17 cellular contexts compared by ENCODE assay signal in genomic region chr13:40186636-40187323, GRCh38.
DNase-seq lines count a peak whose midpoint lies in the region; ATAC-seq, FAIRE-seq and TF ChIP-seq lines count a peak whose summit lies in the region.
"Had no signal": no experiment of that assay in that cellular context is flagged by ENCODE, and none has a peak within 500 bp of the region (broad histone marks: within the 10 kb centered on the region; RNA-seq: fewer than 3 reads in every experiment).

No MANE protein-coding gene starts in this region.

- H3K4me1 ChIP-seq in Peyer's patch (peaks cover 0 to 14% (median 5%) of the 10 kb centered on the region in 4 donors), right atrium auricular region (peaks cover 0 to 23% of the 10 kb centered on the region in 2 donors)

- FAIRE-seq in bronchial epithelial cell (lab: Jason Lieb, UNC) = no peak
- FAIRE-seq: G401.6, GM12878, RCC 7860 had no signal

- H3K36me3 ChIP-seq in Peyer's patch (no peaks in the 10 kb centered on the region), bronchial epithelial cell (ENCODE audit: control insufficient read depth, insufficient read depth, low read length) (no peaks in the 10 kb centered on the region), right atrium auricular region (no peaks in the 10 kb centered on the region)
- H3K36me3 ChIP-seq: ascending aorta had no signal

- peak overlapping the region; percentile 40 for H3K4me3 Mint-ChIP-seq in activated T-cell treated with anti-CD3 and anti-CD28 coated beads, Interleukin-2, amount 50 U/mL, for 24 hours
- H3K4me3 Mint-ChIP-seq in stimulated activated effector memory CD8-positive, alpha-beta T cell treated with anti-CD3 and anti-CD28 coated beads, Interleukin-12 subunit alpha, Interleukin-12 subunit beta, amount 100 ng/mL, for 72 hours = peak overlapping the region; percentile 57
- H3K4me3 Mint-ChIP-seq: mesothelial cell of epicardium had no signal

- H3K9me3 Mint-ChIP-seq in activated T-cell treated with anti-CD3 and anti-CD28 coated beads, Interleukin-2, amount 50 U/mL, for 24 hours = peaks cover 5% of the 10 kb centered on the region
- no peaks in the 10 kb centered on the region for H3K9me3 Mint-ChIP-seq in stimulated activated effector memory CD8-positive, alpha-beta T cell treated with anti-CD3 and anti-CD28 coated beads, Interleukin-12 subunit alpha, Interleukin-12 subunit beta, amount 100 ng/mL, for 72 hours
- H3K9me3 Mint-ChIP-seq: mesothelial cell of epicardium had no signal

- TF ChIP-seq POLR2A in Peyer's patch (IDR thresholded peaks at IDR 0.05) = no peak

- peak; percentile 66 for DNase-seq in activated T-cell treated with anti-CD3 and anti-CD28 coated beads, Interleukin-2, amount 50 U/mL, for 24 hours
- DNase-seq in activated T-cell treated with anti-CD3 and anti-CD28 coated beads for 4 hours (no peak), Peyer's patch (no peak), bronchial epithelial cell (ENCODE audit: low read depth) (peak; percentile 83), right atrium auricular region (ENCODE audit: low spot score) (no peak)
- no peak for DNase-seq in stimulated activated effector memory CD8-positive, alpha-beta T cell treated with anti-CD3 and anti-CD28 coated beads, Interleukin-12 subunit alpha, Interleukin-12 subunit beta, amount 100 ng/mL, for 72 hours (ENCODE audit: low spot score in 2 of 2)
- DNase-seq: Calu3, NCI-H1417, nucleus accumbens had no signal

- H3K9me3 ChIP-seq in Peyer's patch (no peaks in the 10 kb centered on the region), right atrium auricular region (no peaks in the 10 kb centered on the region)
- H3K9me3 ChIP-seq: ascending aorta had no signal

- H3K4me1 Mint-ChIP-seq in activated T-cell treated with anti-CD3 and anti-CD28 coated beads, Interleukin-2, amount 50 U/mL, for 24 hours (ENCODE audit: low read depth) = peaks cover 88% of the 10 kb centered on the region
- H3K4me1 Mint-ChIP-seq in stimulated activated effector memory CD8-positive, alpha-beta T cell treated with anti-CD3 and anti-CD28 coated beads, Interleukin-12 subunit alpha, Interleukin-12 subunit beta, amount 100 ng/mL, for 72 hours = peaks cover 51% of the 10 kb centered on the region

- no peaks in the 10 kb centered on the region for H3K27me3 Mint-ChIP-seq in activated T-cell treated with anti-CD3 and anti-CD28 coated beads, Interleukin-2, amount 50 U/mL, for 24 hours

- H3K27ac Mint-ChIP-seq in activated T-cell treated with anti-CD3 and anti-CD28 coated beads, Interleukin-2, amount 50 U/mL, for 24 hours = peak overlapping the region; percentile 88
- peak overlapping the region; percentile 89 for H3K27ac Mint-ChIP-seq in stimulated activated effector memory CD8-positive, alpha-beta T cell treated with anti-CD3 and anti-CD28 coated beads, Interleukin-12 subunit alpha, Interleukin-12 subunit beta, amount 100 ng/mL, for 72 hours
- H3K27ac Mint-ChIP-seq: mesothelial cell of epicardium had no signal

- no peaks in the 10 kb centered on the region for H3K27me3 ChIP-seq in Peyer's patch
- no peaks in the 10 kb centered on the region for H3K27me3 ChIP-seq in bronchial epithelial cell (ENCODE audit: control insufficient read depth, insufficient read depth, low read length)
- no peaks in the 10 kb centered on the region for H3K27me3 ChIP-seq in right atrium auricular region
- H3K27me3 ChIP-seq: ascending aorta had no signal

- ATAC-seq in stimulated activated effector memory CD8-positive, alpha-beta T cell treated with anti-CD3 and anti-CD28 coated beads, Interleukin-12 subunit alpha, Interleukin-12 subunit beta, amount 100 ng/mL, for 72 hours = no peak
- no peak for ATAC-seq in GM18858 (IDR thresholded peaks at IDR 0.05; ENCODE audit: unreplicated experiment)
- no peak for ATAC-seq in HG02678 (IDR thresholded peaks at IDR 0.05; ENCODE audit: unreplicated experiment)
- ATAC-seq: GM12878 had no signal

- H3K36me3 Mint-ChIP-seq in activated T-cell treated with anti-CD3 and anti-CD28 coated beads, Interleukin-2, amount 50 U/mL, for 24 hours (ENCODE audit: low read depth) = no peaks in the 10 kb centered on the region
- H3K36me3 Mint-ChIP-seq in stimulated activated effector memory CD8-positive, alpha-beta T cell treated with anti-CD3 and anti-CD28 coated beads, Interleukin-12 subunit alpha, Interleukin-12 subunit beta, amount 100 ng/mL, for 72 hours = no peaks in the 10 kb centered on the region
- H3K36me3 Mint-ChIP-seq: mesothelial cell of epicardium had no signal

- TF ChIP-seq CTCF in Peyer's patch (IDR thresholded peaks at IDR 0.05) (no peak), bronchial epithelial cell (IDR thresholded peaks at IDR 0.05; ENCODE audit: insufficient read depth, low read length, severe bottlenecking) (no peak), right atrium auricular region (IDR thresholded peaks at IDR 0.05) (no peak)

- H3K4me3 ChIP-seq in Peyer's patch (no peak overlapping the region), bronchial epithelial cell (ENCODE audit: low read depth, low read length) (no peak overlapping the region), right atrium auricular region (no peak overlapping the region)
- H3K4me3 ChIP-seq: ascending aorta, GM12878 had no signal

- H3K27ac ChIP-seq in Peyer's patch = peak overlapping the region; percentile 30 to 77 (median 50)
- no peak overlapping the region for H3K27ac ChIP-seq in right atrium auricular region
- H3K27ac ChIP-seq: ascending aorta, VCaP had no signal

Comparison
In these comparisons a context has a peak if more than half of its experiments do, and no peak if none do; other contexts are left out.
1. DNase-seq: peak in activated T-cell treated with anti-CD3 and anti-CD28 coated beads, Interleukin-2, amount 50 U/mL, for 24 hours (single experiment) and bronchial epithelial cell (single experiment); none in activated T-cell treated with anti-CD3 and anti-CD28 coated beads for 4 hours (single experiment), Peyer's patch (0 of 3), stimulated activated effector memory CD8-positive, alpha-beta T cell treated with anti-CD3 and anti-CD28 coated beads, Interleukin-12 subunit alpha, Interleukin-12 subunit beta, amount 100 ng/mL, for 72 hours (0 of 2) and right atrium auricular region (single experiment).
2. H3K27ac ChIP-seq: peak in Peyer's patch (4 of 4); none in right atrium auricular region (0 of 2).